Comparison of ENCODE assay signal across 2 cellular contexts in the genomic region with DNA sequence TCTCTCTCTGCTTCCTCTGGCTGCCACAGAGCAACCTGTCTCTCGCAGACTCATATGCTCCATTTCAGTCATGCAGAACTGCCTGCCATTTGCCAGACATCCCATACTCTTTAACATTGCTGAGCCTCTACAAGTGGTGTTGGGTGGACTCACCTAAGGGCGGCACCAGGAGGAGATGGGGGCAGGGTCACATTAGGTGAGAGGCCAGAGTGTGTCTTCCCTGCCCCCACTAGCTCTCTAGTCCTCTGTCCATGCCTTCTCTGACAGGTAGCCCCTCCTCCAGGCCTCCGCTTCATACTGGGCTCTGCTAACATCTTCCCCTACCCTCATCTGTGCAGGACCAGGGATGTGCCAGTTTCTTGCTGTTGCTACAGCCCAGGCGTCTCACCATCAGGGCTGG.
TF ChIP-seq lines count a peak whose summit lies in the region.

No MANE protein-coding gene starts in this region.

TF ChIP-seq in IMR-90, 13 proteins besides CTCF, POLR2A, EP300 and RAD21:
- TF ChIP-seq MAFK (IDR thresholded peaks at IDR 0.05; ENCODE audit: low read depth, low read length) (no peak), NFE2L2 (IDR thresholded peaks at IDR 0.05; ENCODE audit: low read depth, low read length) (no peak), SMC3 (IDR thresholded peaks at IDR 0.05; ENCODE audit: low read depth, low read length) (no peak), MAZ (IDR thresholded peaks at IDR 0.05; ENCODE audit: borderline replicate concordance, low read depth, low read length) (no peak), CHD1 (IDR thresholded peaks at IDR 0.05; ENCODE audit: low read depth, low read length) (no peak), RCOR1 (IDR thresholded peaks at IDR 0.05; ENCODE audit: insufficient replicate concordance, low read length) (no peak), CEBPB (IDR thresholded peaks at IDR 0.05; ENCODE audit: low read depth, low read length) (no peak), ELK1 (IDR thresholded peaks at IDR 0.05; ENCODE audit: borderline replicate concordance, low read depth, low read length) (no peak), BHLHE40 (IDR thresholded peaks at IDR 0.05; ENCODE audit: low read depth, low read length) (no peak), MXI1 (IDR thresholded peaks at IDR 0.05; ENCODE audit: borderline replicate concordance, low read depth, low read length) (no peak), FOS (IDR thresholded peaks at IDR 0.05; ENCODE audit: low read depth, low read length) (no peak), RFX5 (IDR thresholded peaks at IDR 0.05; ENCODE audit: low read depth, low read length) (no peak)
- TF ChIP-seq, protein P1, sequence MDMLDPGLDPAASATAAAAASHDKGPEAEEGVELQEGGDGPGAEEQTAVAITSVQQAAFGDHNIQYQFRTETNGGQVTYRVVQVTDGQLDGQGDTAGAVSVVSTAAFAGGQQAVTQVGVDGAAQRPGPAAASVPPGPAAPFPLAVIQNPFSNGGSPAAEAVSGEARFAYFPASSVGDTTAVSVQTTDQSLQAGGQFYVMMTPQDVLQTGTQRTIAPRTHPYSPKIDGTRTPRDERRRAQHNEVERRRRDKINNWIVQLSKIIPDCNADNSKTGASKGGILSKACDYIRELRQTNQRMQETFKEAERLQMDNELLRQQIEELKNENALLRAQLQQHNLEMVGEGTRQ (IDR thresholded peaks at IDR 0.05; ENCODE audit: low read depth, low read length), result no peak
TF ChIP-seq in IMR-90: peak in this region for 0.

TF ChIP-seq in WTC11, 78 proteins besides CTCF, POLR2A, EP300 and RAD21:
- no peak for TF ChIP-seq NR2C2 (CRISPR knock-in tag; IDR thresholded peaks at IDR 0.05)
- TF ChIP-seq E2F5 (CRISPR knock-in tag; IDR thresholded peaks at IDR 0.05), result no peak
- TF ChIP-seq NR3C1 (CRISPR knock-in tag; conservative IDR thresholded peaks at IDR 0.05; ENCODE audit: low read depth), result no peak
- TF ChIP-seq ATF2 (CRISPR knock-in tag; IDR thresholded peaks at IDR 0.05; ENCODE audit: borderline replicate concordance, low read depth), result no peak
- TF ChIP-seq, protein P2, sequence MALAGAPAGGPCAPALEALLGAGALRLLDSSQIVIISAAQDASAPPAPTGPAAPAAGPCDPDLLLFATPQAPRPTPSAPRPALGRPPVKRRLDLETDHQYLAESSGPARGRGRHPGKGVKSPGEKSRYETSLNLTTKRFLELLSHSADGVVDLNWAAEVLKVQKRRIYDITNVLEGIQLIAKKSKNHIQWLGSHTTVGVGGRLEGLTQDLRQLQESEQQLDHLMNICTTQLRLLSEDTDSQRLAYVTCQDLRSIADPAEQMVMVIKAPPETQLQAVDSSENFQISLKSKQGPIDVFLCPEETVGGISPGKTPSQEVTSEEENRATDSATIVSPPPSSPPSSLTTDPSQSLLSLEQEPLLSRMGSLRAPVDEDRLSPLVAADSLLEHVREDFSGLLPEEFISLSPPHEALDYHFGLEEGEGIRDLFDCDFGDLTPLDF (CRISPR knock-in tag; IDR thresholded peaks at IDR 0.05), result no peak
- no peak for TF ChIP-seq ZNF317 (CRISPR knock-in tag; IDR thresholded peaks at IDR 0.05; ENCODE audit: borderline replicate concordance, low read depth)
- TF ChIP-seq MXD4 (CRISPR knock-in tag; IDR thresholded peaks at IDR 0.05; ENCODE audit: borderline replicate concordance), result no peak
- no peak for TF ChIP-seq HMGA2 (CRISPR knock-in tag; IDR thresholded peaks at IDR 0.05)
- no peak for TF ChIP-seq CREM (CRISPR knock-in tag; IDR thresholded peaks at IDR 0.05)
- TF ChIP-seq, protein P1 (CRISPR knock-in tag; IDR thresholded peaks at IDR 0.05), result no peak
- TF ChIP-seq PRRX2 (CRISPR knock-in tag; IDR thresholded peaks at IDR 0.05), result no peak
- no peak for TF ChIP-seq FOXK1 (CRISPR knock-in tag; IDR thresholded peaks at IDR 0.05)
- TF ChIP-seq ZNF512 (CRISPR knock-in tag; IDR thresholded peaks at IDR 0.05; ENCODE audit: borderline replicate concordance), result no peak
- TF ChIP-seq, protein P3, sequence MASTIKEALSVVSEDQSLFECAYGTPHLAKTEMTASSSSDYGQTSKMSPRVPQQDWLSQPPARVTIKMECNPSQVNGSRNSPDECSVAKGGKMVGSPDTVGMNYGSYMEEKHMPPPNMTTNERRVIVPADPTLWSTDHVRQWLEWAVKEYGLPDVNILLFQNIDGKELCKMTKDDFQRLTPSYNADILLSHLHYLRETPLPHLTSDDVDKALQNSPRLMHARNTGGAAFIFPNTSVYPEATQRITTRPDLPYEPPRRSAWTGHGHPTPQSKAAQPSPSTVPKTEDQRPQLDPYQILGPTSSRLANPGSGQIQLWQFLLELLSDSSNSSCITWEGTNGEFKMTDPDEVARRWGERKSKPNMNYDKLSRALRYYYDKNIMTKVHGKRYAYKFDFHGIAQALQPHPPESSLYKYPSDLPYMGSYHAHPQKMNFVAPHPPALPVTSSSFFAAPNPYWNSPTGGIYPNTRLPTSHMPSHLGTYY (CRISPR knock-in tag; IDR thresholded peaks at IDR 0.05), result no peak
- TF ChIP-seq, protein P4, sequence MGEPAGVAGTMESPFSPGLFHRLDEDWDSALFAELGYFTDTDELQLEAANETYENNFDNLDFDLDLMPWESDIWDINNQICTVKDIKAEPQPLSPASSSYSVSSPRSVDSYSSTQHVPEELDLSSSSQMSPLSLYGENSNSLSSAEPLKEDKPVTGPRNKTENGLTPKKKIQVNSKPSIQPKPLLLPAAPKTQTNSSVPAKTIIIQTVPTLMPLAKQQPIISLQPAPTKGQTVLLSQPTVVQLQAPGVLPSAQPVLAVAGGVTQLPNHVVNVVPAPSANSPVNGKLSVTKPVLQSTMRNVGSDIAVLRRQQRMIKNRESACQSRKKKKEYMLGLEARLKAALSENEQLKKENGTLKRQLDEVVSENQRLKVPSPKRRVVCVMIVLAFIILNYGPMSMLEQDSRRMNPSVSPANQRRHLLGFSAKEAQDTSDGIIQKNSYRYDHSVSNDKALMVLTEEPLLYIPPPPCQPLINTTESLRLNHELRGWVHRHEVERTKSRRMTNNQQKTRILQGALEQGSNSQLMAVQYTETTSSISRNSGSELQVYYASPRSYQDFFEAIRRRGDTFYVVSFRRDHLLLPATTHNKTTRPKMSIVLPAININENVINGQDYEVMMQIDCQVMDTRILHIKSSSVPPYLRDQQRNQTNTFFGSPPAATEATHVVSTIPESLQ (CRISPR knock-in tag; IDR thresholded peaks at IDR 0.05), result no peak
- TF ChIP-seq CREB1 (CRISPR knock-in tag; IDR thresholded peaks at IDR 0.05), result no peak
- TF ChIP-seq NFYB (CRISPR knock-in tag; conservative IDR thresholded peaks at IDR 0.05; ENCODE audit: low read depth), result no peak
- TF ChIP-seq ZNF281 (CRISPR knock-in tag; IDR thresholded peaks at IDR 0.05), result no peak
